Comparison of ENCODE assay signal across 26 cellular contexts in the genomic region with DNA sequence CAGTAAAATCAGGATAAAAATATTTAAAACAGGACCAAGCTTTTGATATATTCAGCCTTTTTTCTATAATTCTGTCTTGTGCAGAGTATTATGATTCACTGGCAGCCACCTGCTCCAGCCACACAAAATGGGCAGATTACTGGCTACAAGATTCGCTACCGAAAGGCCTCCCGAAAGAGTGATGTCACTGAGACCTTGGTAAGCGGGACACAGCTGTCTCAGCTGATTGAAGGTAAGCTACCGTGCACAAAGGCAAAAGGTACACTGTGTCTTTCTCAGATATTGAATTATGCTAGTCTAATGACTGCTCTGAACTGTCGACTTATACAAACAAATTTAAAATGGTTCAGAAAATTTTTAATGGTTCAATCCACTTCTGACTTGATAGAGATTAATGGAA.
"Had no signal": no experiment of that assay in that cellular context is flagged by ENCODE, and none has a peak within 500 bp of the region (broad histone marks: within the 10 kb centered on the region; RNA-seq: fewer than 3 reads in every experiment).

No MANE protein-coding gene starts in this region.

- H3K27ac Mint-ChIP-seq: natural killer cell; nephron; neural progenitor cell; stimulated activated effector memory CD8-positive, alpha-beta T cell treated with anti-CD3 and anti-CD28 coated beads, Interleukin-12 subunit alpha, Interleukin-12 subunit beta, amount 100 ng/mL, for 72 hours; stimulated activated naive B cell treated with anti-CD40 and anti-IgM and Interleukin-4, amounts not matched to agents 10 μg/mL and 1 μg/mL and 100 μg/mL, for 72 hours; stimulated activated naive CD8-positive, alpha-beta T cell treated with anti-CD3 and anti-CD28 coated beads, Interleukin-15, Interleukin-2, amounts not matched to agents 100 ng/mL and 50 ng/mL, for 24 hours had no signal

- H3K36me3 ChIP-seq: ovary, thyroid gland had no signal

- H3K27me3 ChIP-seq: neural progenitor cell, ovary, right lobe of liver, sigmoid colon, stomach, thyroid gland, tibial nerve, upper lobe of left lung, vagina had no signal

- H3K9me3 Mint-ChIP-seq: natural killer cell; nephron; neural progenitor cell; stimulated activated effector memory CD8-positive, alpha-beta T cell treated with anti-CD3 and anti-CD28 coated beads, Interleukin-12 subunit alpha, Interleukin-12 subunit beta, amount 100 ng/mL, for 72 hours; stimulated activated naive B cell treated with anti-CD40 and anti-IgM and Interleukin-4, amounts not matched to agents 10 μg/mL and 1 μg/mL and 100 μg/mL, for 72 hours; stimulated activated naive CD8-positive, alpha-beta T cell treated with anti-CD3 and anti-CD28 coated beads, Interleukin-15, Interleukin-2, amounts not matched to agents 100 ng/mL and 50 ng/mL, for 24 hours had no signal

- H3K4me3 ChIP-seq: neural progenitor cell, ovary, prostate gland, right lobe of liver, sigmoid colon, stomach, thoracic aorta, thyroid gland, tibial nerve, upper lobe of left lung, vagina had no signal

- H3K27me3 Mint-ChIP-seq: stimulated activated naive CD8-positive, alpha-beta T cell treated with anti-CD3 and anti-CD28 coated beads, Interleukin-15, Interleukin-2, amounts not matched to agents 100 ng/mL and 50 ng/mL, for 24 hours had no signal

- H3K9me3 ChIP-seq: ovary, prostate gland, right lobe of liver, sigmoid colon, stomach, thoracic aorta, thyroid gland, tibial nerve, upper lobe of left lung, vagina had no signal

- H3K27ac ChIP-seq: neural progenitor cell, ovary, prostate gland, right lobe of liver, sigmoid colon, stomach, thoracic aorta, thyroid gland, tibial nerve, upper lobe of left lung, vagina had no signal

- ATAC-seq: natural killer cell; right cardiac atrium; right lobe of liver; stimulated activated effector memory CD8-positive, alpha-beta T cell treated with anti-CD3 and anti-CD28 coated beads, Interleukin-12 subunit alpha, Interleukin-12 subunit beta, amount 100 ng/mL, for 72 hours; stimulated activated naive B cell treated with anti-CD40 and anti-IgM and Interleukin-4, amounts not matched to agents 10 μg/mL and 1 μg/mL and 100 μg/mL, for 72 hours had no signal

- H3K36me3 Mint-ChIP-seq: stimulated activated naive B cell treated with anti-CD40 and anti-IgM and Interleukin-4, amounts not matched to agents 10 μg/mL and 1 μg/mL and 100 μg/mL, for 72 hours had no signal

- DNase-seq: natural killer cell; occipital lobe; ovary; right cardiac atrium; right lobe of liver; sigmoid colon; small intestine; stimulated activated CD4-positive, alpha-beta T cell treated with anti-CD3 and anti-CD28 coated beads, Interleukin-15, amount 100 ng/mL, for 24 hours; stimulated activated CD4-positive, alpha-beta T cell treated with anti-CD3 and anti-CD28 coated beads, Interleukin-2, amount 100 ng/mL, for 24 hours; stimulated activated CD4-positive, alpha-beta T cell treated with anti-CD3 and anti-CD28 coated beads, Interleukin-2, amount 100 ng/mL, for 48 hours; stimulated activated CD4-positive, alpha-beta T cell treated with anti-CD3 and anti-CD28 coated beads, Interleukin-4, amount 100 ng/mL, for 24 hours; stimulated activated naive B cell treated with anti-CD40 and anti-IgM and Interleukin-4, amounts not matched to agents 10 μg/mL and 1 μg/mL and 100 μg/mL, for 72 hours; stimulated activated naive CD4-positive, alpha-beta T cell treated with Interleukin-2 at 50 U/mL for 16 hours; stomach; thyroid gland; trophoblast cell; upper lobe of left lung had no signal

- H3K4me3 Mint-ChIP-seq: natural killer cell; nephron; neural progenitor cell; stimulated activated effector memory CD8-positive, alpha-beta T cell treated with anti-CD3 and anti-CD28 coated beads, Interleukin-12 subunit alpha, Interleukin-12 subunit beta, amount 100 ng/mL, for 72 hours; stimulated activated naive B cell treated with anti-CD40 and anti-IgM and Interleukin-4, amounts not matched to agents 10 μg/mL and 1 μg/mL and 100 μg/mL, for 72 hours; stimulated activated naive CD8-positive, alpha-beta T cell treated with anti-CD3 and anti-CD28 coated beads, Interleukin-15, Interleukin-2, amounts not matched to agents 100 ng/mL and 50 ng/mL, for 24 hours had no signal

- H3K4me2 ChIP-seq: neural progenitor cell had no signal

- H3K4me1 ChIP-seq: prostate gland, right lobe of liver, sigmoid colon, stomach, tibial nerve, upper lobe of left lung, vagina had no signal

- FAIRE-seq: small intestine, urothelium cell line had no signal

- H2AFZ ChIP-seq: neural progenitor cell had no signal

- H3K4me1 Mint-ChIP-seq: natural killer cell, nephron, neural progenitor cell had no signal
